Comparison of ENCODE assay signal across 11 cellular contexts in the genomic region with DNA sequence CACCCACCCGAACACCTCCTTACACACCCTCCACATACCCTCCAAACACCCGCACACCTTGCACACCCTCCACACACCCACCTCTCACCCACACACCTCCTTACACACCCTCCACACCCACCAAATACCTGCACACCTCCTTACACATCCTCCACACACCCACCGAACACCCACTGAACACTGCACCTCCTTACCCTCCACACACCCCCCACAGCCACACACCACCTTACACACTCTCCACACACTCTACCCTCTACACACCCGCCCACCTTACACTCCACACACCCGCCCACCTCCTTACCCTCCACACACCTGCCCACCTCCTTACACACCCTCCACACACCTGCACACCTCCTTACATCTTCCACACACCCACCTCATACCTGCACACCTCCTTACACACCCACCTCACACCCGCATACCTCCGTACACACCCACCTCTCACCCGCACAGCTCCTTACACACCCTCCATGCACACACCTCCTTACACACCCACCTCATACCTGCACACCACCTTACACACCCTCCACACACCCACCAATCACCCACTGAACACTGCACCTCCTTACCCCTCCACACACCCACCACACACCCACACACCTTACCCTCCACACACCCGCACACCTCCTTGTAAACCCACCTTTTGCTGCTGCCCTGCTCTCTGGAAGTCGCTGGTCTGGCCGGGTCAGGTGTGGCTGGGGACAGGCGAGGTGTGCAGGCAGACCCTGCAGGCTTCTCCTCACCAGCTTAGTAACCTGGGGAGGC.
"Had no signal": no experiment of that assay in that cellular context is flagged by ENCODE, and none has a peak within 500 bp of the region (broad histone marks: within the 10 kb centered on the region; RNA-seq: fewer than 3 reads in every experiment).

No MANE protein-coding gene starts in this region.

- DNase-seq: activated CD4-positive, CD25-positive, alpha-beta regulatory T cell; brain microvascular endothelial cell; nephron progenitor cell; stimulated activated CD4-positive, alpha-beta T cell treated with anti-CD3 and anti-CD28 coated beads, Interleukin-2, amount 100 ng/mL, for 24 hours; transverse colon had no signal

- H3K4me1 Mint-ChIP-seq: activated CD4-positive, alpha-beta T cell treated with anti-CD3 and anti-CD28 coated beads, Interleukin-2, amount 10 ng/mL, durations not matched to agents 24 days and 14 days had no signal

- ATAC-seq: esophagus mucosa, sciatic nerve had no signal

- H3K36me3 Mint-ChIP-seq: activated naive CD8-positive, alpha-beta T cell had no signal

- H3K27ac ChIP-seq: brain microvascular endothelial cell, prostate gland, transverse colon had no signal

- H3K36me3 ChIP-seq: brain microvascular endothelial cell, transverse colon had no signal

- H3K4me3 ChIP-seq: prostate gland, transverse colon had no signal

- H3K27ac Mint-ChIP-seq: activated CD4-positive, alpha-beta T cell treated with anti-CD3 and anti-CD28 coated beads, Interleukin-2, amount 10 ng/mL, durations not matched to agents 24 days and 14 days; activated naive CD8-positive, alpha-beta T cell; nephron progenitor cell; T-helper 2 cell treated with Interferon-gamma antibody and Interleukin-4, amounts not matched to agents 5 μg/mL and 100 μg/mL, for 36 hours had no signal

- H3K9me3 Mint-ChIP-seq: activated CD4-positive, alpha-beta T cell treated with anti-CD3 and anti-CD28 coated beads, Interleukin-2, amount 10 ng/mL, durations not matched to agents 24 days and 14 days; nephron progenitor cell; T-helper 2 cell treated with Interferon-gamma antibody and Interleukin-4, amounts not matched to agents 5 μg/mL and 100 μg/mL, for 36 hours had no signal

- H3K27me3 Mint-ChIP-seq: activated CD4-positive, alpha-beta T cell treated with anti-CD3 and anti-CD28 coated beads, Interleukin-2, amount 10 ng/mL, durations not matched to agents 24 days and 14 days; activated naive CD8-positive, alpha-beta T cell had no signal

- H3K4me3 Mint-ChIP-seq: activated CD4-positive, alpha-beta T cell treated with anti-CD3 and anti-CD28 coated beads, Interleukin-2, amount 10 ng/mL, durations not matched to agents 24 days and 14 days; activated naive CD8-positive, alpha-beta T cell; nephron progenitor cell; T-helper 2 cell treated with Interferon-gamma antibody and Interleukin-4, amounts not matched to agents 5 μg/mL and 100 μg/mL, for 36 hours had no signal

- H3K27me3 ChIP-seq: brain microvascular endothelial cell, transverse colon had no signal

- H3K9me3 ChIP-seq: prostate gland, transverse colon had no signal
